ENCODE assay signal across 19 cellular contexts in the genomic region with DNA sequence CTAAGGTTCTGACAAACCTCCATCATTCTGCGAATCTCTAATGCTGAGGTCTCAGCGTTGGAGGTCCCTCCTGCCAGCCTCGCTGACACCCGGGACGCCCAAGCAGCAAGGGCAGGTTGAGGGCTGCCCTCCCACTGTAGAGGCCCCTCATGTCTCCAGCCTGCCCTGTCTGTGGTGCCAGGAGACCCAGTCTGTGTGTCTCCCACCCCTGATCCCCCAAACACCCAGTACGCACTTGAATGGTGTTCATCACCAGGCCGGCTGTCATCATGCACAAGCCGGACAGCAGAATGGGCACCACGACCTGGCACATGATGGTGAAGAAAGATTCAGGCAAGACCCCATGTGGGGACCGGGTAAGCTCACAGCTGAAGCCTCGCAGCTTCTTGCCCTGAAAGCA.
"Had no signal": no experiment of that assay in that cellular context is flagged by ENCODE, and none has a peak within 500 bp of the region (broad histone marks: within the 10 kb centered on the region; RNA-seq: fewer than 3 reads in every experiment).

No MANE protein-coding gene starts in this region.

- H3K36me3 ChIP-seq: brain microvascular endothelial cell, thyroid gland had no signal

- H3K9me3 ChIP-seq: gastroesophageal sphincter, spleen, thyroid gland had no signal

- H3K27ac ChIP-seq: brain microvascular endothelial cell, gastroesophageal sphincter, thyroid gland had no signal

- H3K27me3 Mint-ChIP-seq: activated CD4-positive, alpha-beta memory T cell treated with anti-CD3 and anti-CD28 coated beads, Interleukin-2, amount 10 ng/mL, durations not matched to agents 7 days and 5 days; activated naive CD8-positive, alpha-beta T cell treated with anti-CD3 and anti-CD28 coated beads, Interleukin-2, amount 10 ng/mL, durations not matched to agents 7 days and 5 days; activated T-cell treated with anti-CD3 and anti-CD28 coated beads, Interleukin-2, amount 50 U/mL, for 24 hours; central memory CD8-positive, alpha-beta T cell; natural killer cell treated with Interleukin-12 subunit alpha and Interleukin-12 subunit beta and Interleukin-15 and Interleukin-18, amount 100 ng/mL, for 72 hours; progenitor cell of endocrine pancreas; stimulated activated naive B cell treated with anti-CD40 and anti-IgM and Interleukin-4, amounts not matched to agents 10 μg/mL and 1 μg/mL and 100 μg/mL, for 72 hours had no signal

- H3K4me3 ChIP-seq: gastroesophageal sphincter, spleen, thyroid gland had no signal

- H3K27ac Mint-ChIP-seq: activated CD4-positive, alpha-beta memory T cell treated with anti-CD3 and anti-CD28 coated beads, Interleukin-2, amount 10 ng/mL, durations not matched to agents 7 days and 5 days; activated naive CD8-positive, alpha-beta T cell treated with anti-CD3 and anti-CD28 coated beads, Interleukin-2, amount 10 ng/mL, durations not matched to agents 7 days and 5 days; activated T-cell treated with anti-CD3 and anti-CD28 coated beads, Interleukin-2, amount 50 U/mL, for 24 hours; activated T-helper 2 cell treated with anti-CD3 and anti-CD28 coated beads, Interferon-gamma antibody, Interleukin-2, Interleukin-4, amounts not matched to agents 10 μg/mL and 5 μg/mL and 100 μg/mL, durations not matched to agents 14 hours and 24 hours and 36 hours; natural killer cell treated with Interleukin-12 subunit alpha and Interleukin-12 subunit beta and Interleukin-15 and Interleukin-18, amount 100 ng/mL, for 72 hours; progenitor cell of endocrine pancreas; stimulated activated naive B cell treated with anti-CD40 and anti-IgM and Interleukin-4, amounts not matched to agents 10 μg/mL and 1 μg/mL and 100 μg/mL, for 72 hours; T-helper 2 cell treated with Interferon-gamma antibody and Interleukin-4, amounts not matched to agents 5 μg/mL and 100 μg/mL, for 36 hours had no signal

- FAIRE-seq: TTC549 had no signal

- H3K4me3 Mint-ChIP-seq: activated CD4-positive, alpha-beta memory T cell treated with anti-CD3 and anti-CD28 coated beads, Interleukin-2, amount 10 ng/mL, durations not matched to agents 7 days and 5 days; activated naive CD8-positive, alpha-beta T cell treated with anti-CD3 and anti-CD28 coated beads, Interleukin-2, amount 10 ng/mL, durations not matched to agents 7 days and 5 days; activated T-cell treated with anti-CD3 and anti-CD28 coated beads, Interleukin-2, amount 50 U/mL, for 24 hours; central memory CD8-positive, alpha-beta T cell; natural killer cell treated with Interleukin-12 subunit alpha and Interleukin-12 subunit beta and Interleukin-15 and Interleukin-18, amount 100 ng/mL, for 72 hours; stimulated activated naive B cell treated with anti-CD40 and anti-IgM and Interleukin-4, amounts not matched to agents 10 μg/mL and 1 μg/mL and 100 μg/mL, for 72 hours; T-helper 2 cell treated with Interferon-gamma antibody and Interleukin-4, amounts not matched to agents 5 μg/mL and 100 μg/mL, for 36 hours had no signal

- H3K4me1 ChIP-seq: thyroid gland had no signal

- H3K9me3 Mint-ChIP-seq: activated CD4-positive, alpha-beta memory T cell treated with anti-CD3 and anti-CD28 coated beads, Interleukin-2, amount 10 ng/mL, durations not matched to agents 7 days and 5 days; activated naive CD8-positive, alpha-beta T cell treated with anti-CD3 and anti-CD28 coated beads, Interleukin-2, amount 10 ng/mL, durations not matched to agents 7 days and 5 days; activated T-cell treated with anti-CD3 and anti-CD28 coated beads, Interleukin-2, amount 50 U/mL, for 24 hours; activated T-helper 2 cell treated with anti-CD3 and anti-CD28 coated beads, Interferon-gamma antibody, Interleukin-2, Interleukin-4, amounts not matched to agents 10 μg/mL and 5 μg/mL and 100 μg/mL, durations not matched to agents 14 hours and 24 hours and 36 hours; central memory CD8-positive, alpha-beta T cell; natural killer cell treated with Interleukin-12 subunit alpha and Interleukin-12 subunit beta and Interleukin-15 and Interleukin-18, amount 100 ng/mL, for 72 hours; stimulated activated naive B cell treated with anti-CD40 and anti-IgM and Interleukin-4, amounts not matched to agents 10 μg/mL and 1 μg/mL and 100 μg/mL, for 72 hours; T-helper 2 cell treated with Interferon-gamma antibody and Interleukin-4, amounts not matched to agents 5 μg/mL and 100 μg/mL, for 36 hours had no signal

- ATAC-seq: natural killer cell treated with Interleukin-12 subunit alpha and Interleukin-12 subunit beta and Interleukin-15 and Interleukin-18, amount 100 ng/mL, for 72 hours; stimulated activated naive B cell treated with anti-CD40 and anti-IgM and Interleukin-4, amounts not matched to agents 10 μg/mL and 1 μg/mL and 100 μg/mL, for 72 hours had no signal

- DNase-seq: activated CD4-positive, alpha-beta memory T cell treated with anti-CD3 and anti-CD28 coated beads, Interleukin-2, amount 10 ng/mL, durations not matched to agents 7 days and 5 days; activated CD4-positive, alpha-beta T cell treated with anti-CD3 and anti-CD28 coated beads for 4 hours; activated naive CD4-positive, alpha-beta T cell treated with Interleukin-2 at 50 U/mL for 16 hours; activated naive CD8-positive, alpha-beta T cell treated with anti-CD3 and anti-CD28 coated beads, Interleukin-2, amount 10 ng/mL, durations not matched to agents 7 days and 5 days; activated T-cell treated with anti-CD3 and anti-CD28 coated beads, Interleukin-2, amount 50 U/mL, for 24 hours; brain microvascular endothelial cell; cortex of kidney; effector CD4-positive, alpha-beta T cell; stimulated activated CD4-positive, alpha-beta T cell treated with anti-CD3 and anti-CD28 coated beads, Interleukin-4, amount 100 ng/mL, for 4 hours; stimulated activated naive B cell treated with anti-CD40 and anti-IgM and Interleukin-4, amounts not matched to agents 10 μg/mL and 1 μg/mL and 100 μg/mL, for 72 hours; thyroid gland had no signal

- H3K36me3 Mint-ChIP-seq: activated naive CD8-positive, alpha-beta T cell treated with anti-CD3 and anti-CD28 coated beads, Interleukin-2, amount 10 ng/mL, durations not matched to agents 7 days and 5 days; natural killer cell treated with Interleukin-12 subunit alpha and Interleukin-12 subunit beta and Interleukin-15 and Interleukin-18, amount 100 ng/mL, for 72 hours had no signal

- H3K27me3 ChIP-seq: brain microvascular endothelial cell, gastroesophageal sphincter, spleen, thyroid gland had no signal
